In the genomic region with DNA sequence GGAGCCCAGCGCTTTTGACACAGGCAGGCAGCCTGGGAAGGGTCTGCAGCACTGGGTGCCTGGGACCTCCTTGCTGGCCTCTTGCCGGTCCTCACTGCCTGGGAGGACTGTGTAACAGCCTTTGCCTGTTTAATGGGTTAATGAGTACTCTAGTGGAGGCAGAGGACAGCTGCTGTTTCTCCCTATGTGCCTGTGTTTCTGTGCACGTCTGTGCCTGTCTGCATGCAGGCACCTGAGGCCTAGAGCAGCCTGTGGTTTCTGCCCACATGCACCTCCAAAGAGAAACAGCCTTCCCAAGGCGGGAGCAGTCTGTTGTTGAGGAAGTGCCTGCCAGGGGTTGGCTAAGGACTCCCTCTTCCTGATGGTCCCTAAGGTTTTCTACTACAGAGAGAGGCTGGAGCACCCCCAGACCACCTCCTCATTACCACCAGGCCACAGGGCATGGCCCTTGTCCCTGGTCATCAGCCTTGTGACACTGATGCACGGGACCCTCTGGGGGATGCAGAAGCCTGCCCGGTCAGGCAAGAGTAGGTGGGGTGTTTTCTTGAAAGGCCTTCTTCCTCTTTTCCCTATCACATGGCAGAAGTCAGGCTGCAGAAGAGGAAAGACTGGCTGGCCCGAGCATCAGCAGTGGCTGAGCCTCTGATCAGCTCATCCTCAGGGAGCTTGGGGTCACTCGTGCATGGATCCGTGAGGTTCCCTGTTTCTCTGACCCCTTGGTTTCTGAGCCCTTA, we compare ENCODE assay signal across 11 cellular contexts. TPM values are rescaled to one million over a fixed set of nuclear protein-coding genes. Genes with fewer than 3 reads are reported as not detected.
DNase-seq lines count a peak whose midpoint lies in the region; ATAC-seq and TF ChIP-seq lines count a peak whose summit lies in the region.
"Had no signal": no experiment of that assay in that cellular context is flagged by ENCODE, and none has a peak within 500 bp of the region (broad histone marks: within the 10 kb centered on the region; RNA-seq: fewer than 3 reads in every experiment).

No MANE protein-coding gene starts in this region.

- peaks cover 36% of the 10 kb centered on the region for H3K4me1 ChIP-seq in PC-9 (replicated peaks; ENCODE audit: insufficient read depth)

- H3K4me3 Mint-ChIP-seq in activated T-helper 17 cell treated with anti-CD3 and anti-CD28 coated beads, Interleukin-2, amount 50 U/mL, for 72 hours, result no peak overlapping the region
- H3K4me3 Mint-ChIP-seq: activated T-cell treated with anti-CD3 and anti-CD28 coated beads, Interleukin-2, amount 50 U/mL, for 24 hours had no signal

- H3K9me3 Mint-ChIP-seq in activated T-helper 17 cell treated with anti-CD3 and anti-CD28 coated beads, Interleukin-2, amount 50 U/mL, for 72 hours, result no peaks in the 10 kb centered on the region
- H3K9me3 Mint-ChIP-seq: activated T-cell treated with anti-CD3 and anti-CD28 coated beads, Interleukin-2, amount 50 U/mL, for 24 hours had no signal

- BruUV-seq in PC-9 (replicated peaks; lab: Mats Ljungman, UMichigan), result no TSS peak

- DNase-seq in CD1c-positive myeloid dendritic cell (ENCODE audit: extremely low spot score) (peak; percentile 89), SKM-1 treated with dmso at 0.1 percent for 144 hours (lab: John Stamatoyannopoulos, UW; ENCODE audit: unreplicated experiment) (peak; percentile 82), medulla oblongata (ENCODE audit: extremely low spot score) (peak; percentile 77), PC-9 (no peak)
- DNase-seq: activated T-cell treated with anti-CD3 and anti-CD28 coated beads, Interleukin-2, amount 50 U/mL, for 24 hours; COR-L47 had no signal

- TF ChIP-seq CTCF in PC-9 (conservative IDR thresholded peaks at IDR 0.05), result no peak

- H3K4me1 Mint-ChIP-seq in activated T-helper 17 cell treated with anti-CD3 and anti-CD28 coated beads, Interleukin-2, amount 50 U/mL, for 72 hours, result no peaks in the 10 kb centered on the region

- H3F3A ChIP-seq in PC-9 (ENCODE audit: insufficient read depth, low read depth), result peaks cover 25% of the 10 kb centered on the region

- H3K4me2 ChIP-seq in PC-9, result no peak overlapping the region

- H3K9me3 ChIP-seq in PC-9 (ENCODE audit: insufficient read depth, low read depth), result no peaks in the 10 kb centered on the region

- CTCF ChIA-PET in PC-9 (lab: Charles Lee), result no interaction called here

- H3K9me2 ChIP-seq in PC-9 (ENCODE audit: insufficient read depth), result no peaks in the 10 kb centered on the region

- POLR2A ChIA-PET in PC-9 (lab: Charles Lee; ENCODE audit: unreplicated experiment), result interaction anchor here (0.6 kb wide), 1 partner anchor 570 kb away, joined by 3 read pairs; no protein-coding TSS in a partner anchor

- no peaks in the 10 kb centered on the region for H3K27me3 Mint-ChIP-seq in activated T-helper 17 cell treated with anti-CD3 and anti-CD28 coated beads, Interleukin-2, amount 50 U/mL, for 72 hours
- H3K27me3 Mint-ChIP-seq: activated T-cell treated with anti-CD3 and anti-CD28 coated beads, Interleukin-2, amount 50 U/mL, for 24 hours had no signal

- no peaks in the 10 kb centered on the region for H3K36me3 ChIP-seq in PC-9 (ENCODE audit: low read depth)
- H3K36me3 ChIP-seq: cardiac muscle cell had no signal

- H3K27ac ChIP-seq in PC-9, result no peak overlapping the region
- H3K27ac ChIP-seq: cardiac muscle cell had no signal

- no peak overlapping the region for H3K4me3 ChIP-seq in PC-9
- H3K4me3 ChIP-seq: cardiac muscle cell had no signal

- no peaks in the 10 kb centered on the region for H4K20me1 ChIP-seq in PC-9 (ENCODE audit: insufficient read depth)

- H3K79me2 ChIP-seq in PC-9 (ENCODE audit: low read depth), result peaks cover 6% of the 10 kb centered on the region

- ATAC-seq in HG02759 (IDR thresholded peaks at IDR 0.05; ENCODE audit: unreplicated experiment), result peak; percentile 45
- ATAC-seq in HG02870 (IDR thresholded peaks at IDR 0.05; ENCODE audit: unreplicated experiment), result no peak
- no peak for ATAC-seq in activated T-helper 17 cell treated with anti-CD3 and anti-CD28 coated beads, Interleukin-2, amount 50 U/mL, for 72 hours (replicated peaks)
- no peak for ATAC-seq in HG03196 (IDR thresholded peaks at IDR 0.05; ENCODE audit: unreplicated experiment)

- no peak overlapping the region for H3K27ac Mint-ChIP-seq in activated T-helper 17 cell treated with anti-CD3 and anti-CD28 coated beads, Interleukin-2, amount 50 U/mL, for 72 hours
- H3K27ac Mint-ChIP-seq: activated T-cell treated with anti-CD3 and anti-CD28 coated beads, Interleukin-2, amount 50 U/mL, for 24 hours had no signal

- no peaks in the 10 kb centered on the region for H3K27me3 ChIP-seq in PC-9 (ENCODE audit: insufficient read depth, low read depth)
- H3K27me3 ChIP-seq: cardiac muscle cell had no signal

- peaks cover 6% of the 10 kb centered on the region for H3K36me3 Mint-ChIP-seq in activated T-helper 17 cell treated with anti-CD3 and anti-CD28 coated beads, Interleukin-2, amount 50 U/mL, for 72 hours (ENCODE audit: low read depth)

- H2AFZ ChIP-seq in PC-9, result no peak overlapping the region

- intact Hi-C loops in PC-9 (cut with micrococcal nuclease; ENCODE audit: unreplicated experiment), result no loop called here

RNA-seq across cellular contexts. Expression of a gene that starts 14.3 kb away (rescaled TPM):
- total RNA-seq in activated T-helper 17 cell treated with anti-CD3 and anti-CD28 coated beads, Interleukin-2, amount 50 U/mL, for 72 hours, result 1 to 10 TPM; 2.7 to 3.4 TPM
- total RNA-seq in PC-9 (2021), result 24.1 and 35.7 TPM in 2 replicates

Comparison
In these comparisons a context has a peak if more than half of its experiments do, and no peak if none do; other contexts are left out.
1. DNase-seq: peak in CD1c-positive myeloid dendritic cell (single experiment), SKM-1 treated with dmso at 0.1 percent for 144 hours (single experiment) and medulla oblongata (single experiment); none in PC-9 (0 of 2).